Comparison of ENCODE assay signal across 1 cellular context in genomic region chr3:49689046-49689886, GRCh38.
TF ChIP-seq lines count a peak whose summit lies in the region.

MST1 (minus strand) TSS chr3:49689474; CDS start chr3:49688691, 783 bp downstream.
RNF123 (plus strand) TSS chr3:49689557; CDS start chr3:49691166, 1,609 bp downstream.

TF ChIP-seq in K562, 482 proteins besides CTCF, POLR2A, EP300 and RAD21 (continued from another document):
- TF ChIP-seq HNRNPUL1 (IDR thresholded peaks at IDR 0.05; ENCODE audit: low read length) (no peak), ZNF830 (CRISPR knock-in tag; IDR thresholded peaks at IDR 0.05) (no peak), SAFB (IDR thresholded peaks at IDR 0.05; ENCODE audit: borderline replicate concordance, low read depth, low read length) (no peak), ZNF232 (CRISPR knock-in tag; IDR thresholded peaks at IDR 0.05) (no peak), KDM5B (IDR thresholded peaks at IDR 0.05; ENCODE audit: insufficient replicate concordance, low read depth, low read length) (peak; percentile 57), NCOA2 (IDR thresholded peaks at IDR 0.05; ENCODE audit: partially characterized antibody in 2 of 2) (no peak), CBFA2T3 (IDR thresholded peaks at IDR 0.05) (peak; percentile 74), SAFB2 (IDR thresholded peaks at IDR 0.05; ENCODE audit: borderline replicate concordance, low read depth, low read length, severe bottlenecking) (no peak), ZSCAN29 (IDR thresholded peaks at IDR 0.05) (no peak), GABPA (tag; conservative IDR thresholded peaks at IDR 0.05; ENCODE audit: low read depth) (peak; percentile 89), TAF1 (IDR thresholded peaks at IDR 0.05; ENCODE audit: control insufficient read depth, extremely low read depth, insufficient read depth, low read length, severe bottlenecking) (no peak), FOXJ3 (CRISPR knock-in tag; IDR thresholded peaks at IDR 0.05) (no peak), NR2F6 (CRISPR knock-in tag; IDR thresholded peaks at IDR 0.05) (no peak), ZNF146 (CRISPR knock-in tag; IDR thresholded peaks at IDR 0.05; ENCODE audit: unreplicated experiment) (no peak), SMC3 (conservative IDR thresholded peaks at IDR 0.05; ENCODE audit: insufficient read depth, low read depth, low read length) (no peak)
TF ChIP-seq in K562: peak in this region for 94.
